In the genomic region with DNA sequence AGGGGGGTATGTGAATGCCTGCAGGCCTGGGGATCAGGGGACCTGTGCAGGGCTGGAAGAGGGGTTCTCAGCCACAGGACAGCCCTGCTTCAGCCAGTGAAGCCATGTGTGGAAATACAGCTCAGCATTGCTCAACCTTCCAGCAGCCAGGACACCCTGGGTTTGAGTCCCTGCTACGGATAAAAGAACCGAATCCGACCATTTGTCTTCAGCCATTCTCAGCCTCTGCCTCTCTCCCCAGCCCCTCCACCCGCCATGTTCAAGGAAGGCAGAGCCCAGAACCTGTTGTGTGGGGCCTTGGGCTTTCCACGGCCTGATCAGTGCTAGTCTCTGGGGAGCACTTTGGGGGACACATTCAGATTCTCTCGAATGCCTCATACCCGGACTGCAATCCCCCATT, we compare ENCODE assay signal across 6 cellular contexts.
DNase-seq lines count a peak whose midpoint lies in the region; ATAC-seq, FAIRE-seq and TF ChIP-seq lines count a peak whose summit lies in the region.
"Not testable (repeated sequence)": the region's sequence is repeated elsewhere in the genome, so short reads cannot be mapped to it uniquely, and the experiment has no call there.

No MANE protein-coding gene starts in this region.

- H2AFZ ChIP-seq in HepG2 (ENCODE audit: low read length) = not testable (repeated sequence)

- not testable (repeated sequence) for H3K36me3 ChIP-seq in SJCRH30; endodermal cell (ENCODE audit: control insufficient read depth, insufficient read depth, low read length); HepG2 (replicated peaks in 1 of 2; ENCODE audit: control insufficient read depth in 1 of 2, insufficient read depth in 2 of 2, low read length in 2 of 2)

- not testable (repeated sequence) for TF ChIP-seq POLR2A in HepG2 (IDR thresholded peaks at IDR 0.05; ENCODE audit: insufficient read depth in 1 of 2, low read depth in 2 of 2, low read length in 2 of 2)

- TF ChIP-seq RAD21 in HepG2 (CRISPR knock-in tag; IDR thresholded peaks at IDR 0.05) = not testable (repeated sequence)

- in situ Hi-C loops in HepG2 (cut with HindIII; ENCODE audit: extremely low pct_ligation_motif_present, low pct_unique_long_range_greater_than_20kb) = not testable (repeated sequence)

- intact Hi-C loops in HepG2 (cut with micrococcal nuclease; ENCODE audit: unreplicated experiment); natural killer cell (cut with micrococcal nuclease): not testable (repeated sequence)

- POLR2A ChIA-PET in RWPE1 (lab: Yijun Ruan, JAX; ENCODE audit: low non-redundant PET); HepG2 (lab: Yijun Ruan, JAX): not testable (repeated sequence)

- H3K27ac Mint-ChIP-seq in endodermal cell, natural killer cell: not testable (repeated sequence)

- not testable (repeated sequence) for H3K4me1 Mint-ChIP-seq in endodermal cell, natural killer cell

- not testable (repeated sequence) for H4K20me1 ChIP-seq in HepG2 (ENCODE audit: insufficient read depth, low read length)

- H3K27me3 ChIP-seq in SJCRH30; endodermal cell (ENCODE audit: control insufficient read depth, insufficient read depth, low read length, poor library complexity, severe bottlenecking): not testable (repeated sequence)
- H3K27me3 ChIP-seq in HepG2 (ENCODE audit: control insufficient read depth in 1 of 2, insufficient read depth in 2 of 2, low read length in 2 of 2) = peaks cover 6 to 46% of the 10 kb centered on the region in 2 experiments; a peak in 3 of 5 replicates

- H3K4me1 ChIP-seq in SJCRH30 (peaks cover 71% of the 10 kb centered on the region), HepG2 (ENCODE audit: insufficient read depth, low read length) (peaks cover 29% of the 10 kb centered on the region)
- H3K4me1 ChIP-seq in endodermal cell (ENCODE audit: control insufficient read depth, insufficient read depth, low read length) = not testable (repeated sequence)

- not testable (repeated sequence) for H3K9me3 Mint-ChIP-seq in endodermal cell, natural killer cell

- not testable (repeated sequence) for TF ChIP-seq CTCF in RWPE1 (conservative IDR thresholded peaks at IDR 0.05; ENCODE audit: low read depth); endodermal cell (conservative IDR thresholded peaks at IDR 0.05); HepG2 (CRISPR knock-in tag; IDR thresholded peaks at IDR 0.05); natural killer cell (IDR thresholded peaks at IDR 0.05)

- WGBS in endodermal cell (ENCODE audit: insufficient coverage in 1 of 2, insufficient read length in 1 of 2), 2 experiments = 74 to 100% methylated on average over 1 to 7 of the region's 7 CpGs
- 3% methylated on average over 7 of the region's 7 CpGs for WGBS in HepG2 (ENCODE audit: low lambda C conversion rate)

- CTCF ChIA-PET in RWPE1 (lab: Yijun Ruan, JAX) = interaction anchor here (0.6 to 2.3 kb wide), 3 partner anchors 95 to 130 kb away, joined by 3 to 7 read pairs (median 3); no protein-coding TSS in a partner anchor
- CTCF ChIA-PET in HepG2 (lab: Yijun Ruan, JAX; ENCODE audit: low intra/inter-chr PET ratio, low total read pairs) = not testable (repeated sequence)

- not testable (repeated sequence) for H3K27me3 Mint-ChIP-seq in endodermal cell (ENCODE audit: insufficient read depth)
- H3K27me3 Mint-ChIP-seq in natural killer cell (ENCODE audit: low read depth in 2 of 2) = peaks cover 8 to 12% of the 10 kb centered on the region in 2 donors

- not testable (repeated sequence) for H3K4me3 Mint-ChIP-seq in endodermal cell, natural killer cell

- H3K36me3 Mint-ChIP-seq in endodermal cell (ENCODE audit: low read depth); natural killer cell: not testable (repeated sequence)

- ATAC-seq in HepG2, natural killer cell: not testable (repeated sequence)

- not testable (repeated sequence) for FAIRE-seq in HepG2 (lab: Jason Lieb, UNC)

- H3K4me2 ChIP-seq in HepG2 (ENCODE audit: low read depth, low read length) = not testable (repeated sequence)

- not testable (repeated sequence) for DNase-seq in RWPE1 (ENCODE audit: low spot score); HepG2 (ENCODE audit: low spot score)
- peak in 1 of 2 experiments; percentile 54 for DNase-seq in SJCRH30
- DNase-seq in cerebellar cortex (ENCODE audit: low spot score) = peak; percentile 28
- DNase-seq in endodermal cell = peak; percentile 35
- peak; percentile 9 for DNase-seq in natural killer cell

- not testable (repeated sequence) for TF ChIP-seq EP300 in HepG2 (IDR thresholded peaks at IDR 0.05; ENCODE audit: low read depth in 2 of 2, low read length in 2 of 2); HepG2 (CRISPR knock-in tag; IDR thresholded peaks at IDR 0.05; ENCODE audit: borderline replicate concordance)

- not testable (repeated sequence) for H3K4me3 ChIP-seq in SJCRH30; endodermal cell (ENCODE audit: low read length); HepG2 (replicated peaks in 1 of 3; ENCODE audit: insufficient read depth in 1 of 3, low read depth in 2 of 3, low read length in 3 of 3)

- H3K27ac ChIP-seq in RWPE1 (peak overlapping the region; percentile 83), SJCRH30 (peak overlapping the region; percentile 86)
- not testable (repeated sequence) for H3K27ac ChIP-seq in endodermal cell (ENCODE audit: low read depth, low read length); HepG2 (ENCODE audit: extremely low read length, insufficient read depth, low read length)

- BruUV-seq in HepG2 (replicated peaks; lab: Mats Ljungman, UMichigan) = not testable (repeated sequence)

- not testable (repeated sequence) for H3K79me2 ChIP-seq in HepG2 (ENCODE audit: insufficient read depth, low read length)

- not testable (repeated sequence) for H3K9ac ChIP-seq in endodermal cell (ENCODE audit: extremely low read depth, low read length, poor library complexity, severe bottlenecking); HepG2 (ENCODE audit: insufficient read depth, low read depth, low read length)

- H3K9me3 ChIP-seq in SJCRH30 (replicated peaks); endodermal cell (ENCODE audit: control insufficient read depth, low read length); HepG2 (ENCODE audit: low read length): not testable (repeated sequence)

TF ChIP-seq in HepG2, 621 proteins besides CTCF, POLR2A, EP300 and RAD21:
- TF ChIP-seq CEBPB (IDR thresholded peaks at IDR 0.05; ENCODE audit: borderline replicate concordance, low read depth, low read length) = peak; percentile 4; the same call in 1 of the 2 replicates
